18 cellular contexts compared by ENCODE assay signal in the genomic region with DNA sequence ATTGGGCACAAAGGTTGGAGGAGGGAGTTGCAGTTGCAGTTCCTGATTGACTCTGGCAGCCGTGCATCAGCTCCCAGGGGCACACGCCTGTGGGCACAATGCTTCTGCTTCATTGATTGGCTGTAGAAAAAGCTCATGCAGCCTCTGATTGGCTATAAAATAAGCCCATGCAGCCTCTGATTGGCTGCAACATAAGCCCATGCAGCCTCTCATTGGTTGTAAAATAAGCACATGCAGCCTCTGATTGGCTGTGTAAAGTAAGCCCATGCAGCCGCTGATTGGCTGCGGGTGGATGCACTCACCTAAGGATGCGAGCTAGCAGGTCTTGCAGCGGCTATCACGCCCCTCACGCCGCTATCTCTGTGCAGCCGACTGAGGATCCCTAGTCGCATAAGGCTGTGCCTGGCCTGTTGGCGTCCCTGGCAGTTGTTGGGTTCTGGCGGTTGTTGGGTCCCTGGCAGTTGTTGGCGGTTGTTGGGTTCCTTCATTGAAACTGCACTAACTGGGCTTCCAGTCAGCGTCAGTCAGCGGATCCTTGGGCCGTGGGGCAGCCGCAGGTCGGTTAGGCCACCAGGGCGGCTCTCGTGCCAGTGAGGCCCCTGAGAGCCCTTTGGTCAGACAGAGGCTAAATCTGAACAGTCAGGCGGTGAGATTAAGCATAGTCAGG. TPM values are rescaled to one million over a fixed set of nuclear protein-coding genes. Genes with fewer than 3 reads are reported as not detected.
"Had no signal": no experiment of that assay in that cellular context is flagged by ENCODE, and none has a peak within 500 bp of the region (broad histone marks: within the 10 kb centered on the region; RNA-seq: fewer than 3 reads in every experiment).

A gene (plus strand): TSS at position 295 of the 667 bp plus-strand sequence. CDS start 12,993 bp downstream, outside the sequence.

- H3K4me3 ChIP-seq: adrenal gland, hepatocyte, lower lobe of right lung, stomach had no signal

- DNase-seq: activated CD4-positive, alpha-beta T cell treated with anti-CD3 and anti-CD28 coated beads for 4 hours; activated naive CD4-positive, alpha-beta T cell; adrenal gland; central memory CD4-positive, alpha-beta T cell; cortex of kidney; effector memory CD4-positive, alpha-beta T cell; lower lobe of right lung; midbrain; retina; stimulated activated CD4-positive, alpha-beta T cell treated with anti-CD3 and anti-CD28 coated beads, Interleukin-4, amount 100 ng/mL, for 4 hours; stomach; T1000 had no signal

- H3K4me2 ChIP-seq: hepatocyte had no signal

- H3K4me1 ChIP-seq: adrenal gland, lower lobe of right lung, parathyroid adenoma, stomach had no signal

- H3K79me2 ChIP-seq: hepatocyte, parathyroid adenoma had no signal

- H2AFZ ChIP-seq: hepatocyte, parathyroid adenoma had no signal

- H3K27ac ChIP-seq: adrenal gland, hepatocyte, lower lobe of right lung, parathyroid adenoma, stomach, VCaP had no signal

- H3K36me3 ChIP-seq: adrenal gland, lower lobe of right lung, stomach had no signal

- H3K27me3 ChIP-seq: adrenal gland, hepatocyte had no signal

- ATAC-seq: lower lobe of right lung had no signal

RNA-seq across cellular contexts. Expression of the gene that starts here (rescaled TPM):
- total RNA-seq: epithelial cell of proximal tubule, hepatocyte, lower lobe of right lung, skeletal muscle tissue, stomach, urinary bladder had no signal
- polyA plus RNA-seq: adrenal gland, hepatocyte, stomach, urinary bladder had no signal
